ENCODE assay signal across 1 cellular context in the genomic region with DNA sequence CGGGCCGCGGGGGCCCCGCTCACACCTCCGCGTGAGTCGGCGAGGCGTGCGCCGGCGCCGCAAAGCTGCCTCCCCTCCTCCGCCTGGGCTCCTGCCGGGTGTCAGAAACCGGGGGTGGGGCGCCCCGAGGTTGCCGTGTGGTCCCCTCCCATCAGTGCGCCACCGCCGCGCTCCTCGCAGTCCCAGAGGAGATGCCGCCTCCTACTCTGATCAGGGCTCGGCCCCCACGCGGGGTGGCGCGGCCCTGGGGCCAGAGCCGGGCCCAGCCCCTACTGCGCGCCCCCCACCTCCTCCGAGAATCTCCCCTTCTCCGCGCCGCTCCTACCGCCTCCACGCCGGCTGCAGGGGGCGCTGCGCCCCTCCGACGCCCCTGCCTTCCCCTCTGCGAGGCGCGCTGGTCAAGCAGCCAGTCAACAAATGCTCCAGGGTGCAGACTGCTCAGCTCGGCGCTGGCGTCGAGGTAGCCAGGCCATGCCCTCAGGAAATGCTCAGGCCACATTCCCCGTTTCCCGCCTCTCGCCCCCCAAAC.
TF ChIP-seq lines count a peak whose summit lies in the region.

No MANE protein-coding gene starts in this region.

TF ChIP-seq in HEK293, 187 proteins besides CTCF, POLR2A, EP300 and RAD21 (continued from another document):
- TF ChIP-seq, protein P1, sequence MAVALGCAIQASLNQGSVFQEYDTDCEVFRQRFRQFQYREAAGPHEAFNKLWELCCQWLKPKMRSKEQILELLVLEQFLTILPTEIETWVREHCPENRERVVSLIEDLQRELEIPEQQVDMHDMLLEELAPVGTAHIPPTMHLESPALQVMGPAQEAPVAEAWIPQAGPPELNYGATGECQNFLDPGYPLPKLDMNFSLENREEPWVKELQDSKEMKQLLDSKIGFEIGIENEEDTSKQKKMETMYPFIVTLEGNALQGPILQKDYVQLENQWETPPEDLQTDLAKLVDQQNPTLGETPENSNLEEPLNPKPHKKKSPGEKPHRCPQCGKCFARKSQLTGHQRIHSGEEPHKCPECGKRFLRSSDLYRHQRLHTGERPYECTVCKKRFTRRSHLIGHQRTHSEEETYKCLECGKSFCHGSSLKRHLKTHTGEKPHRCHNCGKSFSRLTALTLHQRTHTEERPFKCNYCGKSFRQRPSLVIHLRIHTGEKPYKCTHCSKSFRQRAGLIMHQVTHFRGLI (tag by site-specific recombination; IDR thresholded peaks at IDR 0.05), result no peak
- peak; percentile 21; the same call in 1 of the 2 replicates for TF ChIP-seq ZBTB7A (tag by site-specific recombination; IDR thresholded peaks at IDR 0.05; ENCODE audit: low read depth)
- TF ChIP-seq KLF8 (tag by site-specific recombination; IDR thresholded peaks at IDR 0.05), result peak; percentile 30; the same call in 1 of the 2 replicates
- TF ChIP-seq ZNF660 (tag by site-specific recombination; IDR thresholded peaks at IDR 0.05), result no peak
- TF ChIP-seq ZIC2 (tag by site-specific recombination; IDR thresholded peaks at IDR 0.05), result peak; percentile 14; the same call in 1 of the 2 replicates
- peak; percentile 23 for TF ChIP-seq EGR2 (tag by site-specific recombination; IDR thresholded peaks at IDR 0.05; ENCODE audit: low read depth)
